In genomic region chr15:85007741-85008140, GRCh38 we compare ENCODE assay signal across 24 cellular contexts. TPM values are rescaled to one million over a fixed set of nuclear protein-coding genes. Genes with fewer than 3 reads are reported as not detected.
A peak's percentile ranks its signal among the peaks of the same experiment; 100 is the strongest.
DNase-seq lines count a peak whose midpoint lies in the region; ATAC-seq and TF ChIP-seq lines count a peak whose summit lies in the region.
"Had no signal": no experiment of that assay in that cellular context is flagged by ENCODE, and none has a peak within 500 bp of the region (broad histone marks: within the 10 kb centered on the region; RNA-seq: fewer than 3 reads in every experiment).

No MANE protein-coding gene starts in this region.

- H3K36me3 ChIP-seq in lower lobe of right lung (no peaks in the 10 kb centered on the region), MG63 (no peaks in the 10 kb centered on the region), body of pancreas (replicated peaks in 1 of 2; ENCODE audit: insufficient read depth in 1 of 2, low read depth in 2 of 2) (no peaks in the 10 kb centered on the region)
- H3K36me3 ChIP-seq: brain microvascular endothelial cell had no signal

- no peaks in the 10 kb centered on the region for H3K36me3 Mint-ChIP-seq in stimulated activated effector memory CD8-positive, alpha-beta T cell treated with anti-CD3 and anti-CD28 coated beads, Interleukin-12 subunit alpha, Interleukin-12 subunit beta, amount 100 ng/mL, for 72 hours
- peaks cover 0 to 5% (median 0%) of the 10 kb centered on the region in 3 donors for H3K36me3 Mint-ChIP-seq in naive thymus-derived CD8-positive, alpha-beta T cell
- H3K36me3 Mint-ChIP-seq: natural killer cell had no signal

- no peaks in the 10 kb centered on the region for H3K27me3 ChIP-seq in lower lobe of right lung (ENCODE audit: low read depth)
- H3K27me3 ChIP-seq in MG63 = no peaks in the 10 kb centered on the region
- H3K27me3 ChIP-seq in body of pancreas = no peaks in the 10 kb centered on the region
- H3K27me3 ChIP-seq: brain microvascular endothelial cell had no signal

- no peak overlapping the region for H3K4me3 ChIP-seq in lower lobe of right lung
- H3K4me3 ChIP-seq in MG63 = no peak overlapping the region
- no peak overlapping the region for H3K4me3 ChIP-seq in body of pancreas
- H3K4me3 ChIP-seq: GM12878, skin epidermis had no signal

- no peak for TF ChIP-seq POLR2A in body of pancreas (IDR thresholded peaks at IDR 0.05)

- H3K9me3 Mint-ChIP-seq in stimulated activated effector memory CD8-positive, alpha-beta T cell treated with anti-CD3 and anti-CD28 coated beads, Interleukin-12 subunit alpha, Interleukin-12 subunit beta, amount 100 ng/mL, for 72 hours = no peaks in the 10 kb centered on the region
- H3K9me3 Mint-ChIP-seq in naive thymus-derived CD8-positive, alpha-beta T cell = peaks cover 0 to 1% (median 0%) of the 10 kb centered on the region in 9 donors
- H3K9me3 Mint-ChIP-seq: activated naive CD8-positive, alpha-beta T cell treated with anti-CD3 and anti-CD28 coated beads, Interleukin-2, amount 50 U/mL, for 24 hours; activated T-cell treated with anti-CD3 and anti-CD28 coated beads, Interleukin-2, amount 50 U/mL, for 24 hours; natural killer cell had no signal

- peak; percentile 10 for ATAC-seq in left ventricle myocardium superior
- no peak for ATAC-seq in Right ventricle myocardium superior (ENCODE audit: poor library complexity)
- peak; percentile 59 to 61 for ATAC-seq in lower lobe of right lung
- no peak for ATAC-seq in stimulated activated effector memory CD8-positive, alpha-beta T cell treated with anti-CD3 and anti-CD28 coated beads, Interleukin-12 subunit alpha, Interleukin-12 subunit beta, amount 100 ng/mL, for 72 hours
- ATAC-seq in body of pancreas = no peak
- ATAC-seq in GM18907 (IDR thresholded peaks at IDR 0.05; ENCODE audit: unreplicated experiment) = no peak
- no peak for ATAC-seq in naive thymus-derived CD8-positive, alpha-beta T cell
- ATAC-seq: activated naive CD8-positive, alpha-beta T cell treated with anti-CD3 and anti-CD28 coated beads, Interleukin-2, amount 50 U/mL, for 24 hours; GM12878; natural killer cell had no signal

- no peak overlapping the region for H3K27ac ChIP-seq in lower lobe of right lung
- H3K27ac ChIP-seq in body of pancreas = peak overlapping the region in 1 of 4 donors; percentile 65
- H3K27ac ChIP-seq: brain microvascular endothelial cell, VCaP had no signal

- no peak for DNase-seq in left ventricle myocardium superior
- no peak for DNase-seq in Right ventricle myocardium superior
- DNase-seq in lower lobe of right lung = no peak
- DNase-seq in stimulated activated effector memory CD8-positive, alpha-beta T cell treated with anti-CD3 and anti-CD28 coated beads, Interleukin-12 subunit alpha, Interleukin-12 subunit beta, amount 100 ng/mL, for 72 hours (ENCODE audit: low spot score in 2 of 2) = no peak
- DNase-seq in MG63 = no peak
- DNase-seq in body of pancreas = no peak
- DNase-seq in naive thymus-derived CD8-positive, alpha-beta T cell = no peak
- DNase-seq: activated CD4-positive, alpha-beta T cell treated with anti-CD3 and anti-CD28 coated beads for 48 hours; activated gamma-delta T cell treated with Interleukin-2 at 50 U/mL for 16 hours; activated naive CD8-positive, alpha-beta T cell treated with anti-CD3 and anti-CD28 coated beads, Interleukin-2, amount 50 U/mL, for 24 hours; activated T-cell treated with anti-CD3 and anti-CD28 coated beads, Interleukin-2, amount 50 U/mL, for 24 hours; AML-193; brain microvascular endothelial cell; CD4-positive, alpha-beta memory T cell; effector CD4-positive, alpha-beta T cell; head of caudate nucleus; natural killer cell; NCI-H1048; NCI-H187; NCI-H524 had no signal

- H3K9me3 ChIP-seq in lower lobe of right lung (no peaks in the 10 kb centered on the region), MG63 (no peaks in the 10 kb centered on the region), body of pancreas (no peaks in the 10 kb centered on the region)

- no peaks in the 10 kb centered on the region for H3K27me3 Mint-ChIP-seq in naive thymus-derived CD8-positive, alpha-beta T cell
- H3K27me3 Mint-ChIP-seq: activated naive CD8-positive, alpha-beta T cell treated with anti-CD3 and anti-CD28 coated beads, Interleukin-2, amount 50 U/mL, for 24 hours; activated T-cell treated with anti-CD3 and anti-CD28 coated beads, Interleukin-2, amount 50 U/mL, for 24 hours; CD4-positive, alpha-beta memory T cell had no signal

- WGBS in body of pancreas, 2 donors = 48 to 81% methylated on average over 2 of the region's 2 CpGs

- H3K4me1 ChIP-seq in lower lobe of right lung (peaks cover 73% of the 10 kb centered on the region), body of pancreas (peaks cover 52% of the 10 kb centered on the region)

- POLR2A ChIA-PET in naive thymus-derived CD8-positive, alpha-beta T cell (lab: Charles Lee) = no interaction called here

- H3K4me3 Mint-ChIP-seq in stimulated activated effector memory CD8-positive, alpha-beta T cell treated with anti-CD3 and anti-CD28 coated beads, Interleukin-12 subunit alpha, Interleukin-12 subunit beta, amount 100 ng/mL, for 72 hours = no peak overlapping the region
- H3K4me3 Mint-ChIP-seq in naive thymus-derived CD8-positive, alpha-beta T cell = no peak overlapping the region
- H3K4me3 Mint-ChIP-seq: activated naive CD8-positive, alpha-beta T cell treated with anti-CD3 and anti-CD28 coated beads, Interleukin-2, amount 50 U/mL, for 24 hours; activated T-cell treated with anti-CD3 and anti-CD28 coated beads, Interleukin-2, amount 50 U/mL, for 24 hours; natural killer cell had no signal

- H3K4me1 Mint-ChIP-seq in stimulated activated effector memory CD8-positive, alpha-beta T cell treated with anti-CD3 and anti-CD28 coated beads, Interleukin-12 subunit alpha, Interleukin-12 subunit beta, amount 100 ng/mL, for 72 hours = peaks cover 41% of the 10 kb centered on the region
- H3K4me1 Mint-ChIP-seq in naive thymus-derived CD8-positive, alpha-beta T cell = peaks cover 27 to 60% (median 39%) of the 10 kb centered on the region in 4 donors

- intact Hi-C loops in left ventricle myocardium superior (cut with micrococcal nuclease) = no loop called here
- intact Hi-C loops in Right ventricle myocardium superior (cut with DNase I) = no loop called here
- intact Hi-C loops in lower lobe of right lung (cut with DNase I) = no loop called here
- intact Hi-C loops in body of pancreas (cut with DNase I) = no loop called here

- TF ChIP-seq CTCF in lower lobe of right lung (IDR thresholded peaks at IDR 0.05) = no peak
- no peak for TF ChIP-seq CTCF in body of pancreas (IDR thresholded peaks at IDR 0.05)

- H3K27ac Mint-ChIP-seq in stimulated activated effector memory CD8-positive, alpha-beta T cell treated with anti-CD3 and anti-CD28 coated beads, Interleukin-12 subunit alpha, Interleukin-12 subunit beta, amount 100 ng/mL, for 72 hours = peak overlapping the region; percentile 40
- peak overlapping the region in 2 of 10 donors; percentile 2 to 35 for H3K27ac Mint-ChIP-seq in naive thymus-derived CD8-positive, alpha-beta T cell
- H3K27ac Mint-ChIP-seq: activated naive CD8-positive, alpha-beta T cell treated with anti-CD3 and anti-CD28 coated beads, Interleukin-2, amount 50 U/mL, for 24 hours; activated T-cell treated with anti-CD3 and anti-CD28 coated beads, Interleukin-2, amount 50 U/mL, for 24 hours; natural killer cell had no signal

RNA-seq across cellular contexts. Expression of gene PDE8A, which starts 26.1 kb away (rescaled TPM):
- total RNA-seq in left ventricle myocardium superior (14.9 TPM), Right ventricle myocardium superior (13.5 TPM), lower lobe of right lung (49.2 TPM), body of pancreas (10 to 100 TPM; 34.2 to 50.1 TPM)
- 7.9 and 12.5 TPM in 2 replicates for total RNA-seq in MG63 (2014; rRNA removed; shearing (Covaris generic); ENCODE audit: low replicate concordance)
- 10 to 100 TPM; 24.7 to 32.3 TPM for total RNA-seq in naive thymus-derived CD8-positive, alpha-beta T cell
- 1 to 10 TPM in 1 of 3 donors, under 1 TPM in 2; 0.90 to 3.0 (median 0.93) TPM for polyA plus RNA-seq in naive thymus-derived CD8-positive, alpha-beta T cell

Comparison
In these comparisons a context has a peak if more than half of its experiments do, and no peak if none do; other contexts are left out.
1. ATAC-seq: peak in left ventricle myocardium superior (single experiment) and lower lobe of right lung (2 of 2); none in Right ventricle myocardium superior (single experiment), stimulated activated effector memory CD8-positive, alpha-beta T cell treated with anti-CD3 and anti-CD28 coated beads, Interleukin-12 subunit alpha, Interleukin-12 subunit beta, amount 100 ng/mL, for 72 hours (single experiment), body of pancreas (single experiment), GM18907 (single experiment) and naive thymus-derived CD8-positive, alpha-beta T cell (0 of 2).